1 cellular context compared by ENCODE assay signal in the genomic region with DNA sequence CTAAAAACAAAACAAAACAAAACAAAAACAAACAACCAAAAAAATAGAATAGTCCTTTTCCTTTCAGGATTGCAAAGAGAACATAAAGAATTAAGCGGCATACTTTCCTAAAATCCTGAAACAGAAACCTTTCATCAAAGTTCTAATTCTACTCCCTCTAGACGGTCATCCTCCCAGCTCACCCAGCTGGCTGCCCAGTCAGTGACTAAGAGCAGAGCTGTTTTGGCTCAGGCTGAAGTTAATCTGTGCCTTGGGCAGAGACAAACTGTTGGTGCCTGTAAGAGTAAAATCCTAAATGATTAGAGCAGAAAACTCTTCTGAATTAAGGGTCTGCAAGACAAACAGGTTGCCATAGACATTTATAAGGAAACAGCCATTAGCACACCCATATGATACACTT.
TF ChIP-seq lines count a peak whose summit lies in the region.

No MANE protein-coding gene starts in this region.

TF ChIP-seq in endothelial cell of umbilical vein, 7 proteins besides CTCF, POLR2A, EP300 and RAD21:
- TF ChIP-seq POLR2AphosphoS5 (IDR thresholded peaks at IDR 0.05; ENCODE audit: insufficient read depth, low read depth, low read length) (no peak), GATA2 (IDR thresholded peaks at IDR 0.05; ENCODE audit: insufficient read depth, insufficient read length, low read depth, low read length) (no peak), EZH2 (IDR thresholded peaks at IDR 0.05; ENCODE audit: borderline replicate concordance, low read depth, low read length, severe bottlenecking) (no peak), MYC (IDR thresholded peaks at IDR 0.05; ENCODE audit: low read depth, low read length) (no peak), FOS (IDR thresholded peaks at IDR 0.05; ENCODE audit: borderline replicate concordance, insufficient read depth, low read length) (no peak), JUN (IDR thresholded peaks at IDR 0.05; ENCODE audit: borderline replicate concordance, insufficient read depth, insufficient read length, low read depth) (no peak)
- TF ChIP-seq, protein P1, sequence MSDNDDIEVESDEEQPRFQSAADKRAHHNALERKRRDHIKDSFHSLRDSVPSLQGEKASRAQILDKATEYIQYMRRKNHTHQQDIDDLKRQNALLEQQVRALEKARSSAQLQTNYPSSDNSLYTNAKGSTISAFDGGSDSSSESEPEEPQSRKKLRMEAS (IDR thresholded peaks at IDR 0.05; ENCODE audit: insufficient read depth, insufficient read length): no peak
